In genomic region chrX:3360881-3361280, GRCh38 we compare ENCODE assay signal across 9 cellular contexts. TPM values are rescaled to one million over a fixed set of nuclear protein-coding genes. Genes with fewer than 3 reads are reported as not detected.
"Had no signal": no experiment of that assay in that cellular context is flagged by ENCODE, and none has a peak within 500 bp of the region (broad histone marks: within the 10 kb centered on the region; RNA-seq: fewer than 3 reads in every experiment).

No MANE protein-coding gene starts in this region.

- H2AFZ ChIP-seq: GM23248 had no signal

- H3K4me3 Mint-ChIP-seq: H9 had no signal

- ATAC-seq: K562 had no signal

- H3K27ac ChIP-seq: GM23248 had no signal

- H3K4me3 ChIP-seq: GM23248, K562 had no signal

- DNase-seq: GM23248, GOT3, H9, HCEC 1CT, IMR-90, KG1 had no signal

- H3K9ac ChIP-seq: GM23248 had no signal

RNA-seq across cellular contexts. Expression of gene MXRA5, which starts 14.4 kb away (rescaled TPM):
- total RNA-seq: H4, HT-29 had no signal
- polyA plus RNA-seq: K562 had no signal
